19 cellular contexts compared by ENCODE assay signal in the genomic region with DNA sequence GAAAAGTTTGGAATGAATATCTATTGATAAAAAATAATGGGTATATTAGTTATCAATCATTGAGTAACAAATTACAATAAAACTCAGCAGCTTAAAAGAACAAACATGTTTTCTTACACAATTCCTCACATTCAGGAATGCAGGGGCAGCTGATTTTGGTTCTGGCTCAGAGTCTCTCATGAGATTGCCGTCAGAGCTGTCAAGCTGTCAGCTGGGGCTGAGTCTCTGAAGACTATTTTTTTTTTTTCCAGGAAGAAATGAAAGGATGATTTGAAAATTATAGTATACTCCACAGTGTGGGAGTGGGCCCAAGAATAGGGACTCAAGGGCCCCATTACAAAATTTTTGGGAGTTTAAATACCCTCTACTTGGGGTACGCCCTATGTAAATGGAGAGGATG.
DNase-seq lines count a peak whose midpoint lies in the region; ATAC-seq and TF ChIP-seq lines count a peak whose summit lies in the region.
"Had no signal": no experiment of that assay in that cellular context is flagged by ENCODE, and none has a peak within 500 bp of the region (broad histone marks: within the 10 kb centered on the region; RNA-seq: fewer than 3 reads in every experiment).

No MANE protein-coding gene starts in this region.

- peak; percentile 37 for DNase-seq in NCI-H226
- DNase-seq in astrocyte of the hippocampus (ENCODE audit: low read depth, low spot score), result peak; percentile 22
- DNase-seq in endodermal cell, result peak; percentile 42
- DNase-seq in A673 (ENCODE audit: low spot score), result no peak
- no peak for DNase-seq in RWPE1 (ENCODE audit: low spot score)
- DNase-seq in activated CD4-positive, alpha-beta memory T cell treated with anti-CD3 and anti-CD28 coated beads for 36 hours, result no peak
- DNase-seq: Caco-2; CD4-positive, CD25-positive, alpha-beta regulatory T cell; CD8-positive, alpha-beta T cell; DMS153; DND-41; H9 had no signal

- H4K20me1 ChIP-seq in neural cell (ENCODE audit: insufficient read depth), result no peaks in the 10 kb centered on the region
- H4K20me1 ChIP-seq: BLaER1 had no signal

- no TSS peak for BruUV-seq in A673 (replicated peaks; lab: Mats Ljungman, UMichigan)

- no peak overlapping the region for H3K27ac Mint-ChIP-seq in endodermal cell
- H3K27ac Mint-ChIP-seq in activated CD4-positive, alpha-beta memory T cell treated with anti-CD3 and anti-CD28 coated beads for 36 hours, result no peak overlapping the region
- H3K27ac Mint-ChIP-seq: B cell; CD4-positive, CD25-positive, alpha-beta regulatory T cell; CD8-positive, alpha-beta T cell; GM23338 had no signal

- no peak overlapping the region for H3K4me3 ChIP-seq in endodermal cell (ENCODE audit: low read length)
- H3K4me3 ChIP-seq in neural cell (ENCODE audit: low read length), result no peak overlapping the region
- no peak overlapping the region for H3K4me3 ChIP-seq in A673 (ENCODE audit: low read depth, low read length, poor library complexity, severe bottlenecking)
- H3K4me3 ChIP-seq: BLaER1, GM23338 had no signal

- peaks cover 32% of the 10 kb centered on the region for H3K4me1 Mint-ChIP-seq in endodermal cell
- H3K4me1 Mint-ChIP-seq in activated CD4-positive, alpha-beta memory T cell treated with anti-CD3 and anti-CD28 coated beads for 36 hours (ENCODE audit: low read depth), result no peaks in the 10 kb centered on the region
- H3K4me1 Mint-ChIP-seq: B cell; CD4-positive, CD25-positive, alpha-beta regulatory T cell had no signal

- intact Hi-C loops in A673 (cut with micrococcal nuclease; ENCODE audit: unreplicated experiment), result no loop called here
- intact Hi-C loops in activated CD4-positive, alpha-beta memory T cell treated with anti-CD3 and anti-CD28 coated beads for 36 hours (cut with micrococcal nuclease), result no loop called here

- no peak for TF ChIP-seq RAD21 in neural cell (conservative IDR thresholded peaks at IDR 0.05)

- TF ChIP-seq EP300 in neural cell (conservative IDR thresholded peaks at IDR 0.05; ENCODE audit: poor library complexity, severe bottlenecking), result peak; percentile 65

- no peak overlapping the region for H2AFZ ChIP-seq in neural cell (ENCODE audit: low read depth, low read length)
- H2AFZ ChIP-seq: GM23338 had no signal

- POLR2A ChIA-PET in A673 (lab: Charles Lee; ENCODE audit: low non-redundant PET), result no interaction called here
- POLR2A ChIA-PET in RWPE1 (lab: Yijun Ruan, JAX; ENCODE audit: low non-redundant PET), result no interaction called here
- POLR2A ChIA-PET in activated CD4-positive, alpha-beta memory T cell treated with anti-CD3 and anti-CD28 coated beads for 36 hours (lab: Charles Lee), result no interaction called here

- H3K9me3 ChIP-seq in endodermal cell (ENCODE audit: control insufficient read depth, low read length) (no peaks in the 10 kb centered on the region), neural cell (ENCODE audit: low read length) (no peaks in the 10 kb centered on the region), A673 (ENCODE audit: low read depth, low read length, poor library complexity, severe bottlenecking) (no peaks in the 10 kb centered on the region)
- H3K9me3 ChIP-seq: BLaER1 had no signal

- H3K9me2 ChIP-seq in neural cell (ENCODE audit: insufficient read depth, low read length), result no peaks in the 10 kb centered on the region

- ATAC-seq in HG03045 (IDR thresholded peaks at IDR 0.05; ENCODE audit: unreplicated experiment), result no peak
- ATAC-seq: CD8-positive, alpha-beta T cell; GM23338; HCT116 had no signal

- peaks cover 20% of the 10 kb centered on the region for H3K4me1 ChIP-seq in endodermal cell (ENCODE audit: control insufficient read depth, insufficient read depth, low read length)
- no peaks in the 10 kb centered on the region for H3K4me1 ChIP-seq in A673 (ENCODE audit: insufficient read depth, low read length, poor library complexity, severe bottlenecking)
- H3K4me1 ChIP-seq: BLaER1 had no signal

- CTCF ChIA-PET in A673 (lab: Charles Lee), result no interaction called here
- CTCF ChIA-PET in RWPE1 (lab: Yijun Ruan, JAX), result no interaction called here
- CTCF ChIA-PET in activated CD4-positive, alpha-beta memory T cell treated with anti-CD3 and anti-CD28 coated beads for 36 hours (lab: Charles Lee), result interaction anchor here (0.6 kb wide), 1 partner anchor 653 kb away, joined by 4 read pairs; no protein-coding TSS in a partner anchor

- H3K27me3 ChIP-seq in endodermal cell (ENCODE audit: control insufficient read depth, insufficient read depth, low read length, poor library complexity, severe bottlenecking), result no peaks in the 10 kb centered on the region
- no peaks in the 10 kb centered on the region for H3K27me3 ChIP-seq in neural cell (ENCODE audit: insufficient read depth, low read depth, low read length)
- H3K27me3 ChIP-seq in A673 (replicated peaks; ENCODE audit: insufficient read depth, low read depth, low read length, poor library complexity), result no peaks in the 10 kb centered on the region
- H3K27me3 ChIP-seq: BLaER1 had no signal

- H3K4me3 Mint-ChIP-seq in endodermal cell, result no peak overlapping the region
- no peak overlapping the region for H3K4me3 Mint-ChIP-seq in activated CD4-positive, alpha-beta memory T cell treated with anti-CD3 and anti-CD28 coated beads for 36 hours
- H3K4me3 Mint-ChIP-seq: B cell; CD4-positive, CD25-positive, alpha-beta regulatory T cell; CD8-positive, alpha-beta T cell; GM23338; H9 had no signal

- no peak overlapping the region for H3K27ac ChIP-seq in endodermal cell (ENCODE audit: low read depth, low read length)
- no peak overlapping the region for H3K27ac ChIP-seq in neural cell (ENCODE audit: low read length)
- no peak overlapping the region for H3K27ac ChIP-seq in A673 (ENCODE audit: low read depth, low read length, poor library complexity, severe bottlenecking)
- H3K27ac ChIP-seq in RWPE1, result no peak overlapping the region
- H3K27ac ChIP-seq: BLaER1, C4-2B had no signal

- WGBS in endodermal cell (ENCODE audit: insufficient coverage in 1 of 2, insufficient read length in 1 of 2), 2 experiments, result 88 to 100% methylated on average over 1 to 2 of the region's 2 CpGs

- H3K4me2 ChIP-seq in neural cell (ENCODE audit: low read length), result no peak overlapping the region
- H3K4me2 ChIP-seq: BLaER1, GM23338 had no signal

- H3K27me3 Mint-ChIP-seq in endodermal cell (ENCODE audit: insufficient read depth), result no peaks in the 10 kb centered on the region
- peaks cover 3% of the 10 kb centered on the region for H3K27me3 Mint-ChIP-seq in activated CD4-positive, alpha-beta memory T cell treated with anti-CD3 and anti-CD28 coated beads for 36 hours
- H3K27me3 Mint-ChIP-seq: B cell; CD4-positive, CD25-positive, alpha-beta regulatory T cell had no signal

- H3K79me2 ChIP-seq in neural cell (replicated peaks; ENCODE audit: insufficient read depth, low read length), result no peaks in the 10 kb centered on the region

- H3K9ac ChIP-seq in endodermal cell (ENCODE audit: extremely low read depth, low read length, poor library complexity, severe bottlenecking), result no peak overlapping the region
- no peak overlapping the region for H3K9ac ChIP-seq in neural cell (ENCODE audit: low read length)
- H3K9ac ChIP-seq: BLaER1 had no signal

- H3K36me3 Mint-ChIP-seq in endodermal cell (ENCODE audit: low read depth), result no peaks in the 10 kb centered on the region
- no peaks in the 10 kb centered on the region for H3K36me3 Mint-ChIP-seq in activated CD4-positive, alpha-beta memory T cell treated with anti-CD3 and anti-CD28 coated beads for 36 hours
- H3K36me3 Mint-ChIP-seq: CD4-positive, CD25-positive, alpha-beta regulatory T cell; CD8-positive, alpha-beta T cell had no signal

- H3K36me3 ChIP-seq in endodermal cell (ENCODE audit: control insufficient read depth, insufficient read depth, low read length), result no peaks in the 10 kb centered on the region
- no peaks in the 10 kb centered on the region for H3K36me3 ChIP-seq in neural cell (ENCODE audit: insufficient read depth, low read length)
- no peaks in the 10 kb centered on the region for H3K36me3 ChIP-seq in A673 (ENCODE audit: insufficient read depth, low read length, poor library complexity, severe bottlenecking)
- H3K36me3 ChIP-seq: BLaER1 had no signal

- no peaks in the 10 kb centered on the region for H3F3A ChIP-seq in neural cell (ENCODE audit: insufficient read depth, low read length, poor library complexity, severe bottlenecking)

- no peak for TF ChIP-seq CTCF in endodermal cell (conservative IDR thresholded peaks at IDR 0.05)
- no peak for TF ChIP-seq CTCF in neural cell (IDR thresholded peaks at IDR 0.05; ENCODE audit: poor library complexity, severe bottlenecking)
- TF ChIP-seq CTCF in A673 (conservative IDR thresholded peaks at IDR 0.05; ENCODE audit: low read depth, low read length), result no peak
- TF ChIP-seq CTCF in RWPE1 (conservative IDR thresholded peaks at IDR 0.05; ENCODE audit: low read depth), result no peak

- H3K9me3 Mint-ChIP-seq in endodermal cell, result no peaks in the 10 kb centered on the region
- no peaks in the 10 kb centered on the region for H3K9me3 Mint-ChIP-seq in activated CD4-positive, alpha-beta memory T cell treated with anti-CD3 and anti-CD28 coated beads for 36 hours
- H3K9me3 Mint-ChIP-seq: CD8-positive, alpha-beta T cell; GM23338; H9 had no signal

TF ChIP-seq in neural cell, 6 proteins besides CTCF, POLR2A, EP300 and RAD21 (continues in another document):
- no peak for TF ChIP-seq EZH2 (IDR thresholded peaks at IDR 0.05; ENCODE audit: borderline replicate concordance, insufficient read depth, low read length, poor library complexity, severe bottlenecking)
- TF ChIP-seq, protein P1, sequence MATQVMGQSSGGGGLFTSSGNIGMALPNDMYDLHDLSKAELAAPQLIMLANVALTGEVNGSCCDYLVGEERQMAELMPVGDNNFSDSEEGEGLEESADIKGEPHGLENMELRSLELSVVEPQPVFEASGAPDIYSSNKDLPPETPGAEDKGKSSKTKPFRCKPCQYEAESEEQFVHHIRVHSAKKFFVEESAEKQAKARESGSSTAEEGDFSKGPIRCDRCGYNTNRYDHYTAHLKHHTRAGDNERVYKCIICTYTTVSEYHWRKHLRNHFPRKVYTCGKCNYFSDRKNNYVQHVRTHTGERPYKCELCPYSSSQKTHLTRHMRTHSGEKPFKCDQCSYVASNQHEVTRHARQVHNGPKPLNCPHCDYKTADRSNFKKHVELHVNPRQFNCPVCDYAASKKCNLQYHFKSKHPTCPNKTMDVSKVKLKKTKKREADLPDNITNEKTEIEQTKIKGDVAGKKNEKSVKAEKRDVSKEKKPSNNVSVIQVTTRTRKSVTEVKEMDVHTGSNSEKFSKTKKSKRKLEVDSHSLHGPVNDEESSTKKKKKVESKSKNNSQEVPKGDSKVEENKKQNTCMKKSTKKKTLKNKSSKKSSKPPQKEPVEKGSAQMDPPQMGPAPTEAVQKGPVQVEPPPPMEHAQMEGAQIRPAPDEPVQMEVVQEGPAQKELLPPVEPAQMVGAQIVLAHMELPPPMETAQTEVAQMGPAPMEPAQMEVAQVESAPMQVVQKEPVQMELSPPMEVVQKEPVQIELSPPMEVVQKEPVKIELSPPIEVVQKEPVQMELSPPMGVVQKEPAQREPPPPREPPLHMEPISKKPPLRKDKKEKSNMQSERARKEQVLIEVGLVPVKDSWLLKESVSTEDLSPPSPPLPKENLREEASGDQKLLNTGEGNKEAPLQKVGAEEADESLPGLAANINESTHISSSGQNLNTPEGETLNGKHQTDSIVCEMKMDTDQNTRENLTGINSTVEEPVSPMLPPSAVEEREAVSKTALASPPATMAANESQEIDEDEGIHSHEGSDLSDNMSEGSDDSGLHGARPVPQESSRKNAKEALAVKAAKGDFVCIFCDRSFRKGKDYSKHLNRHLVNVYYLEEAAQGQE (IDR thresholded peaks at IDR 0.05; ENCODE audit: borderline replicate concordance), result no peak

Comparison
In these comparisons a context has a peak if more than half of its experiments do, and no peak if none do; other contexts are left out.
1. DNase-seq: peak in NCI-H226 (single experiment), astrocyte of the hippocampus (single experiment) and endodermal cell (single experiment); none in A673 (single experiment), RWPE1 (single experiment) and activated CD4-positive, alpha-beta memory T cell treated with anti-CD3 and anti-CD28 coated beads for 36 hours (single experiment).